ENCODE assay signal across 33 cellular contexts in genomic region chr2:77862120-77862519, GRCh38.
"Had no signal": no experiment of that assay in that cellular context is flagged by ENCODE, and none has a peak within 500 bp of the region (broad histone marks: within the 10 kb centered on the region; RNA-seq: fewer than 3 reads in every experiment).

No MANE protein-coding gene starts in this region.

- H3K36me3 ChIP-seq: Peyer's patch had no signal

- H3K4me1 Mint-ChIP-seq: activated CD4-positive, alpha-beta memory T cell treated with anti-CD3 and anti-CD28 coated beads, Interleukin-2, amount 10 ng/mL, durations not matched to agents 7 days and 5 days; activated CD8-positive, alpha-beta memory T cell treated with anti-CD3 and anti-CD28 coated beads, Interleukin-2, amount 10 ng/mL, durations not matched to agents 7 days and 5 days; activated naive CD4-positive, alpha-beta T cell treated with anti-CD3 and anti-CD28 coated beads, Interleukin-2, amount 10 ng/mL, durations not matched to agents 7 days and 5 days; activated naive CD8-positive, alpha-beta T cell treated with anti-CD3 and anti-CD28 coated beads, Interleukin-2, amount 50 U/mL, for 24 hours; brain had no signal

- H3K27me3 Mint-ChIP-seq: activated CD4-positive, alpha-beta memory T cell treated with anti-CD3 and anti-CD28 coated beads, Interleukin-2, amount 10 ng/mL, durations not matched to agents 7 days and 5 days; activated CD8-positive, alpha-beta memory T cell treated with anti-CD3 and anti-CD28 coated beads, Interleukin-2, amount 10 ng/mL, durations not matched to agents 7 days and 5 days; activated naive CD4-positive, alpha-beta T cell treated with anti-CD3 and anti-CD28 coated beads, Interleukin-2, amount 10 ng/mL, durations not matched to agents 7 days and 5 days; activated naive CD8-positive, alpha-beta T cell; activated naive CD8-positive, alpha-beta T cell treated with anti-CD3 and anti-CD28 coated beads, Interleukin-2, amount 50 U/mL, for 24 hours; brain had no signal

- DNase-seq: activated CD4-positive, alpha-beta memory T cell treated with anti-CD3 and anti-CD28 coated beads, Interleukin-2, amount 10 ng/mL, durations not matched to agents 7 days and 5 days; activated CD4-positive, alpha-beta T cell treated with anti-CD3 and anti-CD28 coated beads for 1 hour; activated CD4-positive, alpha-beta T cell treated with anti-CD3 and anti-CD28 coated beads for 48 hours; activated CD4-positive, CD25-positive, alpha-beta regulatory T cell; activated CD8-positive, alpha-beta memory T cell treated with anti-CD3 and anti-CD28 coated beads for 24 hours; activated CD8-positive, alpha-beta memory T cell treated with anti-CD3 and anti-CD28 coated beads, Interleukin-2, amount 10 ng/mL, durations not matched to agents 7 days and 5 days; activated CD8-positive, alpha-beta memory T cell treated with anti-CD3 and anti-CD28 coated beads, Interleukin-2, amount 50 U/mL, for 48 hours; activated effector memory CD4-positive, alpha-beta T cell treated with Interleukin-2 at 50 U/mL for 16 hours; activated naive CD4-positive, alpha-beta T cell treated with anti-CD3 and anti-CD28 coated beads, Interleukin-2, amount 10 ng/mL, durations not matched to agents 7 days and 5 days; activated naive CD8-positive, alpha-beta T cell treated with anti-CD3 and anti-CD28 coated beads, Interleukin-2, amount 50 U/mL, for 24 hours; activated T-cell treated with anti-CD3 and anti-CD28 coated beads, Interleukin-2, amount 50 U/mL, for 48 hours; anterior cingulate cortex; caudate nucleus; cerebellar nuclear complex; Karpas-422; NCI-H1105; NCI-H1417 treated with DMSO at 0.1 percent for 48 hours; NCI-H187 treated with DMSO at 0.1 percent for 48 hours; NCI-H2081; NCI-H345; NCI-H524 treated with DMSO at 0.1 percent for 48 hours; PC-3; Peyer's patch; RPMI8226; SIG-M5; SW 1271; T-helper 1 cell; T-helper 2 cell; T-helper 9 cell had no signal

- H3K27me3 ChIP-seq: Peyer's patch had no signal

- H3K27ac Mint-ChIP-seq: activated CD4-positive, alpha-beta memory T cell treated with anti-CD3 and anti-CD28 coated beads, Interleukin-2, amount 10 ng/mL, durations not matched to agents 7 days and 5 days; activated CD8-positive, alpha-beta memory T cell treated with anti-CD3 and anti-CD28 coated beads, Interleukin-2, amount 10 ng/mL, durations not matched to agents 7 days and 5 days; activated naive CD4-positive, alpha-beta T cell treated with anti-CD3 and anti-CD28 coated beads, Interleukin-2, amount 10 ng/mL, durations not matched to agents 7 days and 5 days; activated naive CD8-positive, alpha-beta T cell; activated naive CD8-positive, alpha-beta T cell treated with anti-CD3 and anti-CD28 coated beads, Interleukin-2, amount 50 U/mL, for 24 hours; brain had no signal

- ATAC-seq: activated CD8-positive, alpha-beta memory T cell treated with anti-CD3 and anti-CD28 coated beads, Interleukin-2, amount 10 ng/mL, durations not matched to agents 7 days and 5 days; activated naive CD8-positive, alpha-beta T cell treated with anti-CD3 and anti-CD28 coated beads, Interleukin-2, amount 50 U/mL, for 24 hours; PC-3; Right ventricle myocardium inferior had no signal

- H3K27ac ChIP-seq: Peyer's patch, VCaP had no signal

- H3K4me3 Mint-ChIP-seq: activated CD4-positive, alpha-beta memory T cell treated with anti-CD3 and anti-CD28 coated beads, Interleukin-2, amount 10 ng/mL, durations not matched to agents 7 days and 5 days; activated CD8-positive, alpha-beta memory T cell treated with anti-CD3 and anti-CD28 coated beads, Interleukin-2, amount 10 ng/mL, durations not matched to agents 7 days and 5 days; activated naive CD4-positive, alpha-beta T cell treated with anti-CD3 and anti-CD28 coated beads, Interleukin-2, amount 10 ng/mL, durations not matched to agents 7 days and 5 days; activated naive CD8-positive, alpha-beta T cell; activated naive CD8-positive, alpha-beta T cell treated with anti-CD3 and anti-CD28 coated beads, Interleukin-2, amount 50 U/mL, for 24 hours; brain had no signal

- H3K4me1 ChIP-seq: Peyer's patch had no signal

- H3K36me3 Mint-ChIP-seq: activated CD8-positive, alpha-beta memory T cell treated with anti-CD3 and anti-CD28 coated beads, Interleukin-2, amount 10 ng/mL, durations not matched to agents 7 days and 5 days; activated naive CD4-positive, alpha-beta T cell treated with anti-CD3 and anti-CD28 coated beads, Interleukin-2, amount 10 ng/mL, durations not matched to agents 7 days and 5 days; activated naive CD8-positive, alpha-beta T cell; brain had no signal

- H3K4me3 ChIP-seq: Peyer's patch had no signal
